ENCODE assay signal across 19 cellular contexts in genomic region chr4:185352741-185353140, GRCh38. TPM values are rescaled to one million over a fixed set of nuclear protein-coding genes. Genes with fewer than 3 reads are reported as not detected.
DNase-seq lines count a peak whose midpoint lies in the region; ATAC-seq, FAIRE-seq and TF ChIP-seq lines count a peak whose summit lies in the region.
"Had no signal": no experiment of that assay in that cellular context is flagged by ENCODE, and none has a peak within 500 bp of the region (broad histone marks: within the 10 kb centered on the region; RNA-seq: fewer than 3 reads in every experiment).

No MANE protein-coding gene starts in this region.

- no peak overlapping the region for H3K23ac ChIP-seq in H1 (ENCODE audit: insufficient read length)

- H3K4ac ChIP-seq in H1 (replicated peaks; ENCODE audit: insufficient read length, low read depth, low read length): no peak overlapping the region

- no peak overlapping the region for H2BK20ac ChIP-seq in H1 (ENCODE audit: low read length)

- no peaks in the 10 kb centered on the region for H3K27me3 Mint-ChIP-seq in natural killer cell (ENCODE audit: low read depth in 2 of 2)
- no peaks in the 10 kb centered on the region for H3K27me3 Mint-ChIP-seq in activated CD4-positive, alpha-beta T cell treated with anti-CD3 and anti-CD28 coated beads, Interleukin-2, amount 10 ng/mL, durations not matched to agents 24 days and 14 days

- H3F3A ChIP-seq in MM.1S (ENCODE audit: insufficient read depth, low read length): peaks cover 21% of the 10 kb centered on the region

- H3K4me2 ChIP-seq in MM.1S (ENCODE audit: low read depth, low read length) (peak overlapping the region; percentile 69), H1 (ENCODE audit: insufficient read depth in 1 of 2, low read depth in 2 of 2, low read length in 2 of 2) (no peak overlapping the region), osteoblast (ENCODE audit: insufficient read depth, low read length) (no peak overlapping the region)

- no peak for ATAC-seq in natural killer cell
- ATAC-seq: CD8-positive, alpha-beta T cell; HCT116 had no signal

- no peak overlapping the region for H2AFZ ChIP-seq in MM.1S (ENCODE audit: low read length)
- H2AFZ ChIP-seq in H1 (ENCODE audit: low read length): no peak overlapping the region
- H2AFZ ChIP-seq in osteoblast (ENCODE audit: low read length): no peak overlapping the region

- H3K56ac ChIP-seq in H1 (replicated peaks; ENCODE audit: insufficient read length, low read depth, low read length): no peak overlapping the region

- no peak overlapping the region for H2BK120ac ChIP-seq in H1 (replicated peaks; ENCODE audit: low read depth, low read length)

- peak; percentile 25 for TF ChIP-seq POLR2A in GM19193 (IDR thresholded peaks at IDR 0.05; ENCODE audit: extremely low read depth, insufficient read depth, insufficient read length)
- no peak for TF ChIP-seq POLR2A in H1 (IDR thresholded peaks at IDR 0.05; ENCODE audit: control extremely low read depth in 1 of 2, low read depth in 2 of 2, low read length in 2 of 2)

- TF ChIP-seq CTCF in MM.1S (IDR thresholded peaks at IDR 0.05; ENCODE audit: low read length) (no peak), H1 (IDR thresholded peaks at IDR 0.05; ENCODE audit: control extremely low read depth in 1 of 3, insufficient read depth in 1 of 3, low read depth in 1 of 3, low read length in 3 of 3) (no peak), osteoblast (IDR thresholded peaks at IDR 0.05; ENCODE audit: extremely low read depth, low read depth, low read length) (no peak), natural killer cell (IDR thresholded peaks at IDR 0.05) (no peak)

- H3K79me2 ChIP-seq in MM.1S (ENCODE audit: low read length) (0 out of 2 replicates have a peak, but pooled peaks cover 4% of the 10 kb centered on the region), H1 (ENCODE audit: control insufficient read depth in 1 of 2, insufficient read depth in 2 of 2, low read length in 2 of 2) (no peaks in the 10 kb centered on the region), osteoblast (ENCODE audit: insufficient read depth, low read length) (no peaks in the 10 kb centered on the region)

- H3K4me1 Mint-ChIP-seq in natural killer cell: no peaks in the 10 kb centered on the region
- peaks cover 10% of the 10 kb centered on the region for H3K4me1 Mint-ChIP-seq in activated CD4-positive, alpha-beta T cell treated with anti-CD3 and anti-CD28 coated beads, Interleukin-2, amount 10 ng/mL, durations not matched to agents 24 days and 14 days

- H3K4me3 ChIP-seq in MM.1S (ENCODE audit: low read length): peak overlapping the region; percentile 25; the same call in 1 of the 2 replicates
- H3K4me3 ChIP-seq in H1 (ENCODE audit: extremely low read depth in 1 of 4, insufficient read depth in 2 of 4, low read depth in 3 of 4, low read length in 4 of 4): no peak overlapping the region
- H3K4me3 ChIP-seq in osteoblast (ENCODE audit: insufficient read depth, low read length): no peak overlapping the region

- H4K5ac ChIP-seq in H1 (ENCODE audit: insufficient read length, low read depth, low read length): no peak overlapping the region

- no peak overlapping the region for H2BK15ac ChIP-seq in H1 (ENCODE audit: low read length)

- DNase-seq in MM.1S (peak; percentile 89), H1 (ENCODE audit: low read depth in 1 of 2, low spot score in 2 of 2) (no peak), osteoblast (ENCODE audit: insufficient read length, low spot score, missing footprints) (peak; percentile 34), natural killer cell (no peak), medulla oblongata (ENCODE audit: extremely low spot score) (no peak), DMS153 treated with DMSO at 0.1 percent for 48 hours (lab: John Stamatoyannopoulos, UW; ENCODE audit: unreplicated experiment) (no peak)
- DNase-seq in activated CD4-positive, alpha-beta T cell treated with anti-CD3 and anti-CD28 coated beads, Interleukin-2, amount 10 ng/mL, durations not matched to agents 24 days and 14 days: no peak
- DNase-seq: ACHN; CD8-positive, alpha-beta T cell; DND-41; GDM1; KBM-7; NCI-H1092; NCI-H1694 treated with DMSO at 0.1 percent for 48 hours; NCI-H345; SIG-M5 had no signal

- 0 out of 2 replicates have a peak overlapping the region, but pooled peaks have one; percentile 2 for H2BK5ac ChIP-seq in H1 (ENCODE audit: low read depth, low read length)

- no peak for TF ChIP-seq RAD21 in H1 (IDR thresholded peaks at IDR 0.05 in 1 of 2, conservative IDR thresholded peaks at IDR 0.05 in 1 of 2; ENCODE audit: low read depth in 2 of 2, low read length in 2 of 2)

- FAIRE-seq in H1 (lab: Jason Lieb, UNC): no peak

- H4K8ac ChIP-seq in H1 (ENCODE audit: extremely low read depth, insufficient read depth, low read length): no peak overlapping the region; the same call in 1 of the 2 replicates

- H3K79me1 ChIP-seq in H1 (ENCODE audit: low read depth, low read length): no peaks in the 10 kb centered on the region

- H3K27ac Mint-ChIP-seq in natural killer cell: no peak overlapping the region
- H3K27ac Mint-ChIP-seq in activated CD4-positive, alpha-beta T cell treated with anti-CD3 and anti-CD28 coated beads, Interleukin-2, amount 10 ng/mL, durations not matched to agents 24 days and 14 days: no peak overlapping the region
- H3K27ac Mint-ChIP-seq: CD8-positive, alpha-beta T cell had no signal

- no peak overlapping the region for H2AK5ac ChIP-seq in H1 (ENCODE audit: low read depth, low read length)

- peaks cover 28% of the 10 kb centered on the region for H3K4me1 ChIP-seq in MM.1S (ENCODE audit: low read length)
- peaks cover 0 to 9% (median 1%) of the 10 kb centered on the region in 4 experiments; a peak in 4 of 7 replicates for H3K4me1 ChIP-seq in H1 (replicated peaks in 1 of 4; ENCODE audit: control insufficient read depth in 3 of 4, insufficient read depth in 4 of 4, low read length in 3 of 4)
- peaks cover 7% of the 10 kb centered on the region for H3K4me1 ChIP-seq in osteoblast (ENCODE audit: insufficient read depth, low read length)

- H3K9me3 Mint-ChIP-seq in natural killer cell: no peaks in the 10 kb centered on the region
- no peaks in the 10 kb centered on the region for H3K9me3 Mint-ChIP-seq in activated CD4-positive, alpha-beta T cell treated with anti-CD3 and anti-CD28 coated beads, Interleukin-2, amount 10 ng/mL, durations not matched to agents 24 days and 14 days
- H3K9me3 Mint-ChIP-seq: CD8-positive, alpha-beta T cell had no signal

- 100% methylated on average over 2 of the region's 2 CpGs; no CpG with 5 or more reads in 1 of the 2 experiments for WGBS in H1 (ENCODE audit: extremely low coverage in 1 of 2, insufficient coverage in 1 of 2, insufficient read length in 1 of 2, insufficient replicate concordance in 2 of 2, low coverage in 1 of 2, low lambda C conversion rate in 2 of 2, missing lambda C conversion rate in 1 of 2), 2 experiments

- no peak for TF ChIP-seq EP300 in H1 (IDR thresholded peaks at IDR 0.05; ENCODE audit: borderline replicate concordance in 1 of 2, low read depth in 2 of 2, low read length in 2 of 2)

- POLR2A ChIA-PET in H1 (lab: Charles Lee; ENCODE audit: partially characterized antibody): interaction anchor here (0.7 to 1.2 kb wide), 3 partner anchors 9 to 210 kb away, joined by 3 to 4 read pairs (median 3); partner anchors contain the start of gene SLC25A4

- H3K4me3 Mint-ChIP-seq in natural killer cell: no peak overlapping the region
- H3K4me3 Mint-ChIP-seq in activated CD4-positive, alpha-beta T cell treated with anti-CD3 and anti-CD28 coated beads, Interleukin-2, amount 10 ng/mL, durations not matched to agents 24 days and 14 days: no peak overlapping the region
- H3K4me3 Mint-ChIP-seq: CD8-positive, alpha-beta T cell had no signal

- H3K9me3 ChIP-seq in MM.1S (replicated peaks; ENCODE audit: insufficient read depth, low read length): no peaks in the 10 kb centered on the region
- H3K9me3 ChIP-seq in H1 (ENCODE audit: insufficient read depth in 2 of 2, low read depth in 1 of 2, low read length in 1 of 2): no peaks in the 10 kb centered on the region
- H3K9me3 ChIP-seq in osteoblast (ENCODE audit: low read depth, low read length): no peaks in the 10 kb centered on the region

- no peaks in the 10 kb centered on the region for H3K23me2 ChIP-seq in H1 (ENCODE audit: low read depth, low read length)

- peak overlapping the region; percentile 6; the same call in 1 of the 2 replicates for H3K18ac ChIP-seq in H1 (ENCODE audit: extremely low read depth, low read length)

- H4K91ac ChIP-seq in H1 (replicated peaks; ENCODE audit: insufficient read length, low read length): no peak overlapping the region

- peak overlapping the region; percentile 93 for H3K27ac ChIP-seq in MM.1S (ENCODE audit: low read length)
- no peak overlapping the region for H3K27ac ChIP-seq in H1 (ENCODE audit: low read depth, low read length)
- no peak overlapping the region for H3K27ac ChIP-seq in osteoblast (ENCODE audit: low read depth, low read length)
- H3K27ac ChIP-seq: HL-60 had no signal

- H3K36me3 Mint-ChIP-seq in natural killer cell: peaks cover 11% of the 10 kb centered on the region
- H3K36me3 Mint-ChIP-seq in activated CD4-positive, alpha-beta T cell treated with anti-CD3 and anti-CD28 coated beads, Interleukin-2, amount 10 ng/mL, durations not matched to agents 24 days and 14 days (ENCODE audit: low read depth): peaks cover 36% of the 10 kb centered on the region

- no peaks in the 10 kb centered on the region for H4K20me1 ChIP-seq in MM.1S (ENCODE audit: insufficient read depth, low read length)
- no peaks in the 10 kb centered on the region for H4K20me1 ChIP-seq in H1 (replicated peaks in 1 of 2; ENCODE audit: control insufficient read depth in 1 of 2, insufficient read depth in 2 of 2, low read length in 2 of 2)
- no peaks in the 10 kb centered on the region for H4K20me1 ChIP-seq in osteoblast (ENCODE audit: insufficient read depth, low read length)

- intact Hi-C loops in natural killer cell (cut with micrococcal nuclease): no loop called here
- intact Hi-C loops in activated CD4-positive, alpha-beta T cell treated with anti-CD3 and anti-CD28 coated beads, Interleukin-2, amount 10 ng/mL, durations not matched to agents 24 days and 14 days (cut with micrococcal nuclease): no loop called here

- H3K9me2 ChIP-seq in MM.1S (replicated peaks; ENCODE audit: insufficient read depth, low read length): no peaks in the 10 kb centered on the region

- H3K14ac ChIP-seq in H1 (ENCODE audit: insufficient read length): no peak overlapping the region

- CTCF ChIA-PET in H1 (lab: Charles Lee; ENCODE audit: partially characterized antibody): no interaction called here

- H3K36me3 ChIP-seq in MM.1S (replicated peaks; ENCODE audit: insufficient read depth, low read length): peaks cover 20% of the 10 kb centered on the region
- peaks cover 0 to 19% (median 1%) of the 10 kb centered on the region in 4 experiments; a peak in 5 of 8 replicates for H3K36me3 ChIP-seq in H1 (ENCODE audit: control insufficient read depth in 2 of 4, insufficient read depth in 4 of 4, low read length in 3 of 4)
- H3K36me3 ChIP-seq in osteoblast (ENCODE audit: insufficient read depth, low read length): peaks cover 63% of the 10 kb centered on the region

- H3K27me3 ChIP-seq in MM.1S (replicated peaks; ENCODE audit: insufficient read depth, low read length) (no peaks in the 10 kb centered on the region), H1 (replicated peaks in 1 of 4; ENCODE audit: control insufficient read depth in 3 of 4, extremely low read depth in 1 of 4, insufficient read depth in 3 of 4, low read length in 3 of 4) (no peaks in the 10 kb centered on the region), osteoblast (ENCODE audit: insufficient read depth, low read length) (no peaks in the 10 kb centered on the region)

- H3K9ac ChIP-seq in MM.1S (ENCODE audit: low read length): peak overlapping the region; percentile 77
- H3K9ac ChIP-seq in H1 (replicated peaks in 1 of 4; ENCODE audit: extremely low read depth in 1 of 4, low read depth in 3 of 4, low read length in 3 of 4): no peak overlapping the region

- H2BK12ac ChIP-seq in H1 (ENCODE audit: low read depth, low read length): no peak overlapping the region

RNA-seq across cellular contexts. Expression of gene LRP2BP, which starts 43.0 kb away (rescaled TPM):
- total RNA-seq in H1 (2021; fragmentation: NEBNext Ultra II Directional; extraction: Animal tissue kit (Norgen Biotek cat#: 25700)): 0.30 and 0.40 TPM in 2 replicates
- 0.06 and 0.12 TPM in 2 replicates for polyA plus RNA-seq in H1 (2011; rRNA removed)
- polyA plus RNA-seq in H1 (2011; cell fraction: cytosol; rRNA removed): 0.12 TPM
- 0.13 TPM for polyA plus RNA-seq in H1 (2011; cell fraction: nucleus; rRNA removed)
- 0.80 to 1.1 TPM (median 1.0 TPM) in 4 replicates for polyA plus RNA-seq in H1 (2012, experiment 1 of 2)
- polyA plus RNA-seq in H1 (2012, experiment 2 of 2): 0.10 TPM
- 0.22 TPM for polyA plus RNA-seq in H1 (2013, experiment 1 of 2)
- polyA plus RNA-seq in H1 (2013, experiment 2 of 2): 0.17 TPM
- 0.12 and 0.41 TPM in 2 replicates for polyA minus RNA-seq in H1 (2011; rRNA and poly(A)+ RNA removed)
- polyA minus RNA-seq in H1 (2011; cell fraction: cytosol; rRNA and poly(A)+ RNA removed): not detected
- 1.00 TPM for polyA minus RNA-seq in H1 (2011; cell fraction: nucleus; rRNA and poly(A)+ RNA removed)
- total RNA-seq in osteoblast (1.4 and 1.5 TPM in 2 replicates), natural killer cell (1 to 10 TPM; 1.7 to 2.4 (median 2.2) TPM)
- total RNA-seq in activated CD4-positive, alpha-beta T cell treated with anti-CD3 and anti-CD28 coated beads, Interleukin-2, amount 10 ng/mL, durations not matched to agents 24 days and 14 days: 0.43 and 0.65 TPM in 2 replicates

RNA-seq across cellular contexts. Expression of gene ANKRD37, which starts 43.9 kb away (rescaled TPM):
- 2.8 TPM in 2 replicates for total RNA-seq in H1 (2021; fragmentation: NEBNext Ultra II Directional; extraction: Animal tissue kit (Norgen Biotek cat#: 25700))
- polyA plus RNA-seq in H1 (2011; rRNA removed): 3.4 and 3.8 TPM in 2 replicates
- 3.1 TPM for polyA plus RNA-seq in H1 (2011; cell fraction: cytosol; rRNA removed)
- polyA plus RNA-seq in H1 (2011; cell fraction: nucleus; rRNA removed): 4.7 TPM
- 3.6 to 6.0 TPM (median 4.0 TPM) in 4 replicates for polyA plus RNA-seq in H1 (2012, experiment 1 of 2)
- 5.0 TPM for polyA plus RNA-seq in H1 (2012, experiment 2 of 2)
- polyA plus RNA-seq in H1 (2013, experiment 1 of 2): 3.0 TPM
- 2.1 TPM for polyA plus RNA-seq in H1 (2013, experiment 2 of 2)
- polyA minus RNA-seq in H1 (2011; rRNA and poly(A)+ RNA removed): 1.4 and 2.0 TPM in 2 replicates
- 3.3 TPM for polyA minus RNA-seq in H1 (2011; cell fraction: cytosol; rRNA and poly(A)+ RNA removed)
- polyA minus RNA-seq in H1 (2011; cell fraction: nucleus; rRNA and poly(A)+ RNA removed): 6.8 TPM
- 15.6 and 22.8 TPM in 2 replicates for total RNA-seq in osteoblast
- total RNA-seq in natural killer cell: 10 to 100 TPM; 12.9 to 18.6 (median 13.1) TPM
- total RNA-seq in activated CD4-positive, alpha-beta T cell treated with anti-CD3 and anti-CD28 coated beads, Interleukin-2, amount 10 ng/mL, durations not matched to agents 24 days and 14 days: 16.3 and 17.2 TPM in 2 replicates

Comparison
In these comparisons a context has a peak if more than half of its experiments do, and no peak if none do; other contexts are left out.
1. DNase-seq: peak in MM.1S (single experiment) and osteoblast (single experiment); none in H1 (0 of 2), natural killer cell (single experiment), medulla oblongata (single experiment), activated CD4-positive, alpha-beta T cell treated with anti-CD3 and anti-CD28 coated beads, Interleukin-2, amount 10 ng/mL, durations not matched to agents 24 days and 14 days (single experiment) and DMS153 treated with DMSO at 0.1 percent for 48 hours (single experiment).